In genomic region chr2:112848833-112849232, GRCh38 we compare ENCODE assay signal across 33 cellular contexts. TPM values are rescaled to one million over a fixed set of nuclear protein-coding genes. Genes with fewer than 3 reads are reported as not detected.
"Had no signal": no experiment of that assay in that cellular context is flagged by ENCODE, and none has a peak within 500 bp of the region (broad histone marks: within the 10 kb centered on the region; RNA-seq: fewer than 3 reads in every experiment).

No MANE protein-coding gene starts in this region.

- FAIRE-seq: astrocyte, bronchial epithelial cell, pancreas, TTC549 had no signal

- H3K9me3 Mint-ChIP-seq: activated naive CD4-positive, alpha-beta T cell treated with anti-CD3 and anti-CD28 coated beads for 36 hours; activated naive CD8-positive, alpha-beta T cell treated with anti-CD3 and anti-CD28 coated beads, Interleukin-2, amount 10 ng/mL, durations not matched to agents 7 days and 5 days; central memory CD8-positive, alpha-beta T cell; dendritic cell treated with granulocyte-macrophage colony-stimulating factor and Interleukin-4, amounts not matched to agents 40 ng/mL and 50 ng/mL, for 4 days had no signal

- H3K27ac ChIP-seq: esophagus squamous epithelium, heart right ventricle, pancreas, prostate gland, skin epidermis, testis, transverse colon, VCaP had no signal

- H3K36me3 Mint-ChIP-seq: activated naive CD8-positive, alpha-beta T cell treated with anti-CD3 and anti-CD28 coated beads, Interleukin-2, amount 10 ng/mL, durations not matched to agents 7 days and 5 days; naive thymus-derived CD4-positive, alpha-beta T cell had no signal

- H3K4me3 Mint-ChIP-seq: activated naive CD4-positive, alpha-beta T cell treated with anti-CD3 and anti-CD28 coated beads for 36 hours; activated naive CD8-positive, alpha-beta T cell treated with anti-CD3 and anti-CD28 coated beads, Interleukin-2, amount 10 ng/mL, durations not matched to agents 7 days and 5 days; central memory CD8-positive, alpha-beta T cell; dendritic cell treated with granulocyte-macrophage colony-stimulating factor and Interleukin-4, amounts not matched to agents 40 ng/mL and 50 ng/mL, for 4 days; naive thymus-derived CD4-positive, alpha-beta T cell had no signal

- H3K4me1 ChIP-seq: esophagus squamous epithelium, heart right ventricle, pancreas, prostate gland, testis, transverse colon had no signal

- H3K27ac Mint-ChIP-seq: activated naive CD4-positive, alpha-beta T cell treated with anti-CD3 and anti-CD28 coated beads for 36 hours; activated naive CD8-positive, alpha-beta T cell treated with anti-CD3 and anti-CD28 coated beads, Interleukin-2, amount 10 ng/mL, durations not matched to agents 7 days and 5 days; dendritic cell treated with granulocyte-macrophage colony-stimulating factor and Interleukin-4, amounts not matched to agents 40 ng/mL and 50 ng/mL, for 4 days; naive thymus-derived CD4-positive, alpha-beta T cell had no signal

- H3K36me3 ChIP-seq: esophagus squamous epithelium, heart right ventricle, pancreas, prostate gland, transverse colon had no signal

- H3K4me3 ChIP-seq: esophagus squamous epithelium, heart right ventricle, pancreas, prostate gland, skin epidermis, testis, transverse colon had no signal

- H3K27me3 ChIP-seq: esophagus squamous epithelium, pancreas, testis, transverse colon had no signal

- ATAC-seq: activated CD4-positive, CD25-positive, alpha-beta regulatory T cell treated with anti-CD3 and anti-CD28 coated beads, Interleukin-2, amount 50 U/mL, for 24 hours; heart right ventricle; naive thymus-derived CD4-positive, alpha-beta T cell; pancreas; sciatic nerve; stimulated activated naive CD8-positive, alpha-beta T cell treated with anti-CD3 and anti-CD28 coated beads, Interleukin-15, Interleukin-2, amounts not matched to agents 100 U/mL and 50 U/mL, for 24 hours had no signal

- DNase-seq: activated CD4-positive, alpha-beta T cell treated with anti-CD3 and anti-CD28 coated beads for 48 hours; activated CD4-positive, alpha-beta T cell treated with anti-CD3 and anti-CD28 coated beads, Interleukin-2, amount 50 U/mL, for 48 hours; activated CD8-positive, alpha-beta memory T cell treated with anti-CD3 and anti-CD28 coated beads for 24 hours; activated effector memory CD4-positive, alpha-beta T cell treated with Interleukin-2 at 50 U/mL for 16 hours; activated naive CD4-positive, alpha-beta T cell treated with anti-CD3 and anti-CD28 coated beads for 36 hours; activated naive CD8-positive, alpha-beta T cell treated with anti-CD3 and anti-CD28 coated beads, Interleukin-2, amount 10 ng/mL, durations not matched to agents 7 days and 5 days; amniotic stem cell; esophagus squamous epithelium; foreskin melanocyte; heart right ventricle; islet precursor cell; mammary epithelial cell; midbrain; naive thymus-derived CD4-positive, alpha-beta T cell; retina; stimulated activated CD4-positive, alpha-beta T cell treated with anti-CD3 and anti-CD28 coated beads, Interleukin-12 subunit alpha, Interleukin-12 subunit beta, amount 100 ng/mL, for 4 hours; stimulated activated CD4-positive, alpha-beta T cell treated with anti-CD3 and anti-CD28 coated beads, Interleukin-4, amount 100 ng/mL, for 1 hour; stimulated activated naive CD8-positive, alpha-beta T cell treated with anti-CD3 and anti-CD28 coated beads, Interleukin-15, Interleukin-2, amounts not matched to agents 100 U/mL and 50 U/mL, for 24 hours; T-helper 9 cell; testis; transverse colon had no signal

- H3K4me1 Mint-ChIP-seq: activated naive CD8-positive, alpha-beta T cell treated with anti-CD3 and anti-CD28 coated beads, Interleukin-2, amount 10 ng/mL, durations not matched to agents 7 days and 5 days; central memory CD8-positive, alpha-beta T cell had no signal

- H3K9me3 ChIP-seq: esophagus squamous epithelium, heart right ventricle, pancreas, prostate gland, testis, transverse colon had no signal

RNA-seq across cellular contexts. Expression of gene IL1B, which starts 12.3 kb away (rescaled TPM):
- total RNA-seq: activated naive CD4-positive, alpha-beta T cell treated with anti-CD3 and anti-CD28 coated beads for 36 hours; astrocyte; prostate gland had no signal
- polyA plus RNA-seq: naive thymus-derived CD4-positive, alpha-beta T cell; neural cell had no signal
